Comparison of ENCODE assay signal across 27 cellular contexts in the genomic region with DNA sequence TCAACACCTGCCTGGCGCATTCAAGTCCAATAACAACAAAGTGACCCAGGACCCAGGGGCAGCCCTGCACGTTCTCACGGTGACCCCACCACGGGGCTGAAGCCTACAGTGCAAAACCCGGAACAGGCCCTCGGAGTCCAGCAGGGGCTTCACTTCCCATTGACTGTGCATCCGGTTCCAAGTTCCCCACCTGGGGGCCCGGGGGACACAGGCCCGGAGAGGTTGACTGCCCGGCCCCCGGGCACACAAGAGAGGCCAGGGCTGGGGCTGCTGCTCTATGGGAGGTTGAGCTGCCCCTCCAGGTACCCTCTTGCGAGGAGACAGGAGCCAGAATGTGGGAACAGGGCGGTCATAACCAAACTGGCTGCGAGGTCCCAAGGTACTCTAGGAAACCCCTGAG.
"Had no signal": no experiment of that assay in that cellular context is flagged by ENCODE, and none has a peak within 500 bp of the region (broad histone marks: within the 10 kb centered on the region; RNA-seq: fewer than 3 reads in every experiment).

No MANE protein-coding gene starts in this region.

- H3K27ac ChIP-seq: stomach, suprapubic skin, testis, thoracic aorta, thyroid gland, tibial artery, tibial nerve, transverse colon, upper lobe of left lung, upper lobe of right lung, uterus, vagina had no signal

- H3K27me3 ChIP-seq: testis, thyroid gland, uterus, vagina had no signal

- FAIRE-seq: urothelium cell line had no signal

- ATAC-seq: stimulated activated effector memory CD8-positive, alpha-beta T cell treated with anti-CD3 and anti-CD28 coated beads, Interleukin-12 subunit alpha, Interleukin-12 subunit beta, amount 100 ng/mL, for 72 hours; stimulated activated memory B cell treated with anti-CD40 and anti-IgM and Interleukin-4, amounts not matched to agents 10 μg/mL and 1 μg/mL and 100 μg/mL, for 72 hours; stimulated activated naive CD8-positive, alpha-beta T cell treated with anti-CD3 and anti-CD28 coated beads, Interleukin-15, amount 100 ng/mL, for 72 hours; stimulated activated naive CD8-positive, alpha-beta T cell treated with anti-CD3 and anti-CD28 coated beads, Interleukin-15, Interleukin-2, amounts not matched to agents 100 U/mL and 50 U/mL, for 24 hours; upper lobe of right lung had no signal

- H3K9me3 ChIP-seq: stomach, suprapubic skin, testis, thoracic aorta, thyroid gland, tibial artery, tibial nerve, transverse colon, upper lobe of left lung, upper lobe of right lung, uterus, vagina had no signal

- H3K36me3 ChIP-seq: stomach, suprapubic skin, thoracic aorta, thyroid gland, tibial artery, tibial nerve, transverse colon, upper lobe of left lung, upper lobe of right lung, uterus, vagina had no signal

- DNase-seq: stimulated activated CD4-positive, alpha-beta T cell treated with anti-CD3 and anti-CD28 coated beads, Interleukin-2, amount 100 ng/mL, for 48 hours; stimulated activated CD4-positive, alpha-beta T cell treated with anti-CD3 and anti-CD28 coated beads, Interleukin-4, amount 100 ng/mL, for 1 hour; stimulated activated CD4-positive, alpha-beta T cell treated with anti-CD3 and anti-CD28 coated beads, Interleukin-4, amount 100 ng/mL, for 24 hours; stimulated activated CD4-positive, alpha-beta T cell treated with anti-CD3 and anti-CD28 coated beads, Interleukin-4, amount 100 ng/mL, for 4 hours; stimulated activated CD8-positive, alpha-beta memory T cell treated with anti-CD3 and anti-CD28 coated beads, Interleukin-4, amount 100 ng/mL, for 48 hours; stimulated activated naive B cell treated with anti-CD40 and anti-IgM and Interleukin-4, amounts not matched to agents 10 μg/mL and 1 μg/mL and 100 μg/mL, for 72 hours; stimulated activated naive CD4-positive, alpha-beta T cell; stimulated activated naive CD4-positive, alpha-beta T cell treated with Interleukin-2 at 50 U/mL for 16 hours; stimulated activated naive CD8-positive, alpha-beta T cell treated with anti-CD3 and anti-CD28 coated beads, Interleukin-15, amount 100 ng/mL, for 72 hours; stimulated activated naive CD8-positive, alpha-beta T cell treated with anti-CD3 and anti-CD28 coated beads, Interleukin-15, Interleukin-2, amounts not matched to agents 100 U/mL and 50 U/mL, for 24 hours; stomach; substantia nigra; testis; thyroid gland; tibial artery; transverse colon; trophoblast cell; upper lobe of right lung; uterus had no signal

- H3K4me1 ChIP-seq: stomach, suprapubic skin, testis, tibial artery, tibial nerve, transverse colon, upper lobe of left lung, upper lobe of right lung, uterus, vagina had no signal

- H3K4me3 ChIP-seq: stomach, suprapubic skin, testis, thoracic aorta, thyroid gland, tibial artery, tibial nerve, transverse colon, upper lobe of left lung, upper lobe of right lung, uterus, vagina had no signal
